ENCODE assay signal across 12 cellular contexts in the genomic region with DNA sequence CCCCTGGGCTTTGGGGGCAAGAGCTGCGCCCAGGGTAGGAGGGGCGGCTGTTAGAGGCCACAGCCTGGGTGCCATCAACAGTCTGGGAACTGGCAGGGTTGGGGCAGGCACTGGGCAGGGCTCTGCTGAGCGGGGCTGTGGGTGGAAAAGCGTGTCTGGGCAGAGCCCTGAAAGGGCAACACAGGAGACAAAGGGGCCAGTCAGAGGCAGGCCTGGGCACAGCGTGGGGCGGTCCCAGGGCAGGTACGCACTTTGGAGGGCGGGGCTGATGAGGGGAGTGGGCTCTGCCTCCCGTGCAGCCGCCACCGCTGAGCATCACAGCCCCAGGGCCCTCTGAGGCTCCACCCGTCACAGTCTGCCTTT. TPM values are rescaled to one million over a fixed set of nuclear protein-coding genes. Genes with fewer than 3 reads are reported as not detected.
DNase-seq lines count a peak whose midpoint lies in the region; ATAC-seq and TF ChIP-seq lines count a peak whose summit lies in the region.
"Had no signal": no experiment of that assay in that cellular context is flagged by ENCODE, and none has a peak within 500 bp of the region (broad histone marks: within the 10 kb centered on the region; RNA-seq: fewer than 3 reads in every experiment).

No MANE protein-coding gene starts in this region.

- no peaks in the 10 kb centered on the region for H3K36me3 ChIP-seq in colonic mucosa
- H3K36me3 ChIP-seq: neural progenitor cell had no signal

- H3K27ac ChIP-seq in dorsolateral prefrontal cortex (peak overlapping the region; percentile 71 to 100 (median 93)), skin epidermis (peak overlapping the region in 20 of 21 experiments; percentile 31 to 89 (median 74)), colonic mucosa (no peak overlapping the region)
- H3K27ac ChIP-seq: neural progenitor cell, tibial artery had no signal

- H3K9me3 ChIP-seq in colonic mucosa, result no peaks in the 10 kb centered on the region
- H3K9me3 ChIP-seq: tibial artery had no signal

- H3K9ac ChIP-seq in colonic mucosa (ENCODE audit: low read depth in 2 of 2, low read length in 2 of 2), result no peak overlapping the region
- H3K9ac ChIP-seq: neural progenitor cell had no signal

- H3K27me3 ChIP-seq in dorsolateral prefrontal cortex (no peaks in the 10 kb centered on the region), colonic mucosa (no peaks in the 10 kb centered on the region)
- H3K27me3 ChIP-seq: neural progenitor cell, tibial artery had no signal

- no peak for DNase-seq in activated CD4-positive, CD25-positive, alpha-beta regulatory T cell treated with anti-CD3 and anti-CD28 coated beads, Interleukin-2, amount 50 U/mL, for 72 hours
- DNase-seq in NCI-H1694 treated with DMSO at 0.1 percent for 48 hours (lab: John Stamatoyannopoulos, UW) (peak; percentile 57), dorsolateral prefrontal cortex (peak in 1 of 10 donors; percentile 38), colonic mucosa (no peak), HEK293T (ENCODE audit: extremely low spot score) (no peak)
- DNase-seq: GF-D8 had no signal

- intact Hi-C loops in dorsolateral prefrontal cortex (cut with DNase I), result loop anchor here (1.0 to 10.0 kb wide), 5 partner anchors 51 to 151 kb away; a partner anchor contains a TSS
- intact Hi-C loops in colonic mucosa (cut with DNase I), result no loop called here

- CTCF ChIA-PET in HEK293T (lab: Yijun Ruan, JAX), result interaction anchor here (0.7 to 2.2 kb wide), 3 partner anchors 9 to 135 kb away, joined by 3 to 12 read pairs (median 6); a partner anchor contains a TSS

- TF ChIP-seq CTCF in dorsolateral prefrontal cortex (IDR thresholded peaks at IDR 0.05 in 54 of 56, conservative IDR thresholded peaks at IDR 0.05 in 2 of 56; ENCODE audit: low read depth in 1 of 56, partially characterized antibody in 56 of 56), result no peak
- no peak for TF ChIP-seq CTCF in colonic mucosa (IDR thresholded peaks at IDR 0.05)

- H3K4me3 ChIP-seq in dorsolateral prefrontal cortex (peak overlapping the region in 27 of 59 donors; percentile 0 to 50 (median 29)), skin epidermis (no peak overlapping the region), colonic mucosa (no peak overlapping the region)
- H3K4me3 ChIP-seq: neural progenitor cell, tibial artery had no signal

- H3K4me1 ChIP-seq in colonic mucosa, result no peaks in the 10 kb centered on the region

- peak; percentile 4 to 22 for ATAC-seq in activated CD4-positive, CD25-positive, alpha-beta regulatory T cell treated with anti-CD3 and anti-CD28 coated beads, Interleukin-2, amount 50 U/mL, for 24 hours
- ATAC-seq in HG03196 (IDR thresholded peaks at IDR 0.05; ENCODE audit: unreplicated experiment), result no peak

- POLR2A ChIA-PET in HEK293T (lab: Yijun Ruan, JAX), result interaction anchor here (0.7 kb wide), 2 partner anchors 49 to 135 kb away, joined by 3 read pairs; a partner anchor contains a TSS

TF ChIP-seq in HEK293T, 16 proteins besides CTCF, POLR2A, EP300 and RAD21:
- no peak for TF ChIP-seq ELF4 (IDR thresholded peaks at IDR 0.05)
- no peak for TF ChIP-seq SP1 (IDR thresholded peaks at IDR 0.05)
- TF ChIP-seq FOXA1 (IDR thresholded peaks at IDR 0.05), result no peak
- no peak for TF ChIP-seq NFRKB (IDR thresholded peaks at IDR 0.05)
- no peak for TF ChIP-seq FOXM1 (IDR thresholded peaks at IDR 0.05; ENCODE audit: borderline replicate concordance)
- TF ChIP-seq HDGF (IDR thresholded peaks at IDR 0.05; ENCODE audit: borderline replicate concordance), result no peak
- TF ChIP-seq ZNF384 (IDR thresholded peaks at IDR 0.05), result no peak
TF ChIP-seq in HEK293T: peak in this region for 0.

RNA-seq across cellular contexts. Expression of a gene that starts 13.9 kb away (rescaled TPM):
- total RNA-seq in dorsolateral prefrontal cortex (100 to 1,000 TPM; 115 to 213 (median 171) TPM), colonic mucosa (1 to 10 TPM; 4.2 to 6.1 TPM)

RNA-seq across cellular contexts. Expression of a gene that starts 19.7 kb away (rescaled TPM):
- total RNA-seq in dorsolateral prefrontal cortex (100 to 1,000 TPM in 19 of 120 experiments, 10 to 100 TPM in 101; 52.9 to 176 (median 79.2) TPM), colonic mucosa (10 to 100 TPM in 1 of 2 donors, 1 to 10 TPM in 1; 6.5 to 36.0 TPM)

RNA-seq across cellular contexts. Expression of a gene that starts 43.6 kb away (rescaled TPM):
- total RNA-seq in dorsolateral prefrontal cortex, result 10 to 100 TPM in 14 of 120 experiments, 1 to 10 TPM in 106; 1.9 to 14.4 (median 6.7) TPM
- total RNA-seq in colonic mucosa, result not detected
- total RNA-seq: T-helper 1 cell treated with Interleukin-12 subunit alpha and Interleukin-12 subunit beta and Interleukin-4 antibody, amounts not matched to agents 30 ng/mL and 1 ng/mL, for 36 hours had no signal

RNA-seq across cellular contexts. Expression of a gene that starts 49.5 kb away (rescaled TPM):
- total RNA-seq in dorsolateral prefrontal cortex, result 100 to 1,000 TPM; 109 to 280 (median 226) TPM
- total RNA-seq in colonic mucosa, result 100 to 1,000 TPM; 139 to 193 TPM

Comparison
In these comparisons a context has a peak if more than half of its experiments do, and no peak if none do; other contexts are left out.
1. RNA of a gene that starts 13.9 kb away (total RNA-seq): 115 to 213 TPM in dorsolateral prefrontal cortex; 4.2 to 6.1 TPM in colonic mucosa; every median in the first group is over 10 times any median in the second.